ENCODE assay signal across 11 cellular contexts in the genomic region with DNA sequence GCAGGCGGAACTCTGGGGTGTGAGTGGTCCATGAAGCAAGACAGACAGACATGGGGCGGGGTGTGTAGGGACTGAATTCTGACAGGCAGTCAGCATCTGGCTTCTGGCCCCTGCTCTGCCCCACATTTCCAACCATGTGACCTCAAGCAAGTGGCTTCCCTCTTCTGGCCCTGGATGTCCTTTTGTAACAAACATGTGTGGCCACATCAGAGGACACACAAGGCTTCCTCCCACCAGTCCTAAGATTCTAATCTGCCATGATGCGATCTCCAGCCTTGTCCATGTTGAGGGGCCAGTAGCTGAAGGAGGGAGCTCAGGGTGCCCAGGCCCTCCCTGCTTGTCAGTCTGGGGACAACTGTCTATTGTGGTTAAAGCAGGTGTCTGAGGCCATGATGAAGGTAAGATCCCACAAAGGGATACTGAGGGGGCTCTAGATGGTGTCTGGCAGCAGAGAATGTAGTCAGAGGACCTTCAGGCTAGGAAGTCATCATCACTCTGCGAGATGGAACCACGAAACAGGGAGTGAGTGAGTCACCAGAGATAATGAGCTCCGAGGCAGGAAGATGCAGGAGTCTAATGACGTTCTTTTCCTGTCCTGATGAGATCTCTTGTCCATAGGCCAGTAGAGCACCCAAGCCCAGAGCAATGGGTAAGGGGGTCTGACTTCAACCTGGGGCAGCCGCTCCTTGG. TPM values are rescaled to one million over a fixed set of nuclear protein-coding genes. Genes with fewer than 3 reads are reported as not detected.
A peak's percentile ranks its signal among the peaks of the same experiment; 100 is the strongest.
DNase-seq lines count a peak whose midpoint lies in the region; ATAC-seq, FAIRE-seq and TF ChIP-seq lines count a peak whose summit lies in the region.
"Had no signal": no experiment of that assay in that cellular context is flagged by ENCODE, and none has a peak within 500 bp of the region (broad histone marks: within the 10 kb centered on the region; RNA-seq: fewer than 3 reads in every experiment).

No MANE protein-coding gene starts in this region.

- H2AFZ ChIP-seq in mammary epithelial cell (ENCODE audit: low read depth, low read length) = peak overlapping the region; percentile 70

- TF ChIP-seq CTCF in mammary epithelial cell (conservative IDR thresholded peaks at IDR 0.05 in 1 of 2, IDR thresholded peaks at IDR 0.05 in 1 of 2; ENCODE audit: extremely low read depth in 1 of 2, insufficient read depth in 1 of 2, low read depth in 1 of 2, low read length in 2 of 2) (no peak), transverse colon (IDR thresholded peaks at IDR 0.05) (no peak)

- H3K36me3 ChIP-seq in mammary epithelial cell (ENCODE audit: insufficient read depth, low read length) (no peaks in the 10 kb centered on the region), transverse colon (no peaks in the 10 kb centered on the region)
- H3K36me3 ChIP-seq: colonic mucosa, left ventricle myocardium inferior had no signal

- H3K79me2 ChIP-seq in mammary epithelial cell (ENCODE audit: insufficient read depth, low read length) = no peaks in the 10 kb centered on the region

- peak; percentile 55 for DNase-seq in H54 (ENCODE audit: insufficient read length, low spot score)
- peak; percentile 25 for DNase-seq in RKO (ENCODE audit: low spot score)
- DNase-seq in mammary epithelial cell = peak; percentile 93
- DNase-seq in posterior vena cava (ENCODE audit: low spot score) = peak; percentile 43
- no peak for DNase-seq in NOMO-1 (lab: John Stamatoyannopoulos, UW; ENCODE audit: unreplicated experiment in 2 of 2)
- no peak for DNase-seq in transverse colon
- DNase-seq: activated T-cell treated with anti-CD3 and anti-CD28 coated beads, Interleukin-2, amount 50 U/mL, for 4 hours; colonic mucosa; DMS53; left ventricle myocardium inferior had no signal

- CTCF ChIA-PET in mammary epithelial cell (lab: Charles Lee; ENCODE audit: low non-redundant PET) = interaction anchor here (0.5 to 0.6 kb wide), 4 partner anchors 46 to 368 kb away, joined by 3 read pairs; no protein-coding TSS in a partner anchor

- peak overlapping the region; percentile 22 for H3K4me2 ChIP-seq in mammary epithelial cell (ENCODE audit: insufficient read depth, low read depth, low read length)

- H3K27ac ChIP-seq in mammary epithelial cell (ENCODE audit: insufficient read depth, low read depth, low read length) (peak overlapping the region; percentile 97), transverse colon (no peak overlapping the region)
- H3K27ac ChIP-seq: colonic mucosa, left ventricle myocardium inferior had no signal

- intact Hi-C loops in mammary epithelial cell (cut with micrococcal nuclease) = loop anchor here (2.0 to 5.0 kb wide), 3 partner anchors 27 to 81 kb away; partner anchors contain the start of gene DRD2
- intact Hi-C loops in posterior vena cava (cut with DNase I) = no loop called here
- intact Hi-C loops in transverse colon (cut with DNase I; ENCODE audit: low total_unique reads) = no loop called here

- in situ Hi-C loops in mammary epithelial cell (cut with MboI; ENCODE audit: low sequenced_read_pairs in 2 of 2) (no loop called here), transverse colon (cut with MboI; ENCODE audit: low pct_ligation_motif_present in 1 of 4, low pct_unique_long_range_greater_than_20kb in 1 of 4, low sequenced_read_pairs in 3 of 4) (no loop called here)

- H3K4me1 ChIP-seq in mammary epithelial cell (ENCODE audit: insufficient read depth, low read length) (peaks cover 35% of the 10 kb centered on the region), transverse colon (no peaks in the 10 kb centered on the region)
- H3K4me1 ChIP-seq: colonic mucosa, left ventricle myocardium inferior had no signal

- peak; percentile 85 for FAIRE-seq in H54 (lab: Jason Lieb, UNC)

- ATAC-seq in HG02798 (IDR thresholded peaks at IDR 0.05; ENCODE audit: poor library complexity, unreplicated experiment) = no peak

- H3K27me3 ChIP-seq in mammary epithelial cell (ENCODE audit: insufficient read depth, low read length) (no peaks in the 10 kb centered on the region), transverse colon (no peaks in the 10 kb centered on the region)
- H3K27me3 ChIP-seq: colonic mucosa had no signal

- H3K4me3 ChIP-seq in mammary epithelial cell (replicated peaks in 1 of 3; ENCODE audit: insufficient read depth in 1 of 3, low read depth in 2 of 3, low read length in 3 of 3) (no peak overlapping the region), transverse colon (no peak overlapping the region)
- H3K4me3 ChIP-seq: colonic mucosa, left ventricle myocardium inferior had no signal

- no peaks in the 10 kb centered on the region for H4K20me1 ChIP-seq in mammary epithelial cell (ENCODE audit: insufficient read depth, low read length)

- no TSS peak for BruUV-seq in mammary epithelial cell (replicated peaks; lab: Mats Ljungman, UMichigan)

- WGBS in mammary epithelial cell (ENCODE audit: low coverage, missing lambda C conversion rate) = 35% methylated on average over 7 of the region's 8 CpGs
- WGBS in transverse colon (ENCODE audit: low coverage in 1 of 2), 2 donors = 72% methylated on average over 8 of the region's 8 CpGs; no CpG with 5 or more reads in 1 of the 2 donors

- TF ChIP-seq EP300 in transverse colon (IDR thresholded peaks at IDR 0.05; ENCODE audit: low read depth) = no peak

- H3K9me3 ChIP-seq in mammary epithelial cell (replicated peaks; ENCODE audit: insufficient read depth, low read length) (no peaks in the 10 kb centered on the region), transverse colon (no peaks in the 10 kb centered on the region)
- H3K9me3 ChIP-seq: colonic mucosa, left ventricle myocardium inferior had no signal

- peak overlapping the region; percentile 72 for H3K9ac ChIP-seq in mammary epithelial cell (ENCODE audit: insufficient read depth, low read length)

- TF ChIP-seq POLR2A in H54 (IDR thresholded peaks at IDR 0.05; ENCODE audit: low read depth, low read length) (no peak), transverse colon (IDR thresholded peaks at IDR 0.05) (no peak)

- dilution Hi-C loops in mammary epithelial cell (cut with HindIII; ENCODE audit: low sequenced_read_pairs) = no loop called here

RNA-seq across cellular contexts. Expression of gene DRD2, which starts 27.4 kb away (rescaled TPM):
- total RNA-seq in mammary epithelial cell (1 to 10 TPM; 1.5 to 6.8 TPM), posterior vena cava (under 1 TPM; 0.29 to 0.51 TPM), transverse colon (under 1 TPM in 2 of 4 donors, not detected in 2; 0.16 to 0.40 TPM)
- 28.7 TPM for polyA plus RNA-seq in mammary epithelial cell
- 7.9 TPM for polyA minus RNA-seq in mammary epithelial cell
- total RNA-seq: activated T-cell treated with anti-CD3 and anti-CD28 coated beads, Interleukin-2, amount 50 U/mL, for 4 hours; left ventricle myocardium inferior had no signal

Comparison
In these comparisons a context has a peak if more than half of its experiments do, and no peak if none do; other contexts are left out.
1. DNase-seq: peak in H54 (single experiment), RKO (single experiment), mammary epithelial cell (single experiment) and posterior vena cava (single experiment); none in NOMO-1 (0 of 2) and transverse colon (single experiment).